ENCODE assay signal across 8 cellular contexts in the genomic region with DNA sequence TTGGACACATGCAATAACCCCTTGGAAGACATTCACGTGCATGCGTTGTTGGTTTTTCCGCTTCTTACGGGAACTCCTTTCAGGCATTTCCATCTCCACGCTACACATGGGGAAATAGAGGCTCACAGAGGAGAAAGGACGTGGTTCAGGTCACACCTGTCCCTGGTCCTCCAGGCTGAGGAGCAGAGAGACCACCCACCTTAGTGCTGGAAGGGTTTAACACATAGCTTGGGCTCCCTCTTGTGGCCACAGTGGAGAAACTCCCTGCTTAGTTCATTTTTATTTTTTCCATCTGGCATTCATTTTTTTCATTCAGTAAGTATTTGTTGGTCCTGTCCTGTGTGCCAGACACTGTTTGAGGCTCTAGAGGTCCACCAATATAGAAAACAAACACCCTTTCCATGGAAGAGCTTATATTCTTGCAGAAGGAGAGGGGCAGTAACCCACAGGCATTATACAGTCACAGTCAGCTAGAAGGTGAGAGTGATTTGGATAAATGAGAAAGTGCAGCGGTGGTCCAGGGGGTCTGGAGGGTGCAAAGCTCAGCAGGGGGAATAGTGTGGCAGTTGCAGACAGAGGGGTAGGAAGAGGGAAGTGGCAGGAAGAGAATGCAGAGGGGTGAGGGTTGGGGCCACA. TPM values are rescaled to one million over a fixed set of nuclear protein-coding genes. Genes with fewer than 3 reads are reported as not detected.
A peak's percentile ranks its signal among the peaks of the same experiment; 100 is the strongest.
DNase-seq lines count a peak whose midpoint lies in the region; ATAC-seq and TF ChIP-seq lines count a peak whose summit lies in the region.

No MANE protein-coding gene starts in this region.

- no peak overlapping the region for H3K9ac ChIP-seq in NT2/D1 (ENCODE audit: insufficient read length, low read depth)
- no peak overlapping the region for H3K9ac ChIP-seq in fibroblast of lung (ENCODE audit: insufficient read depth, low read length)

- TF ChIP-seq CTCF in fibroblast of lung (conservative IDR thresholded peaks at IDR 0.05 in 1 of 2, IDR thresholded peaks at IDR 0.05 in 1 of 2; ENCODE audit: low read depth in 1 of 2, low read length in 2 of 2) (peak; percentile 69 to 82), neutrophil (IDR thresholded peaks at IDR 0.05) (peak; percentile 80)

- peak; percentile 78 for DNase-seq in Ammon's horn (ENCODE audit: low spot score)
- DNase-seq in H7, result peak; percentile 82
- DNase-seq in NT2/D1 (ENCODE audit: low read depth, low spot score), result peak; percentile 63
- peak; percentile 34 for DNase-seq in activated T-cell treated with anti-CD3 and anti-CD28 coated beads for 48 hours (ENCODE audit: low read depth)
- peak; percentile 50 to 63 for DNase-seq in fibroblast of lung (ENCODE audit: low read depth in 2 of 2)
- peak; percentile 46 for DNase-seq in ureter (ENCODE audit: low spot score)

- ATAC-seq in HG03460 (IDR thresholded peaks at IDR 0.05; ENCODE audit: unreplicated experiment), result no peak

- H3K27ac ChIP-seq in fibroblast of lung (ENCODE audit: insufficient read depth, low read length), result no peak overlapping the region
- H3K27ac ChIP-seq in neutrophil, result no peak overlapping the region

- H3K4me1 ChIP-seq in NT2/D1 (ENCODE audit: insufficient read depth, insufficient read length) (peaks cover 2% of the 10 kb centered on the region), fibroblast of lung (ENCODE audit: control insufficient read depth, extremely low read depth, insufficient read depth, low read length) (no peaks in the 10 kb centered on the region), neutrophil (ENCODE audit: control insufficient read depth in 1 of 2, insufficient read depth in 1 of 2, low read depth in 1 of 2, low read length in 1 of 2) (peaks cover 42 to 43% of the 10 kb centered on the region in 2 experiments)

- H4K20me1 ChIP-seq in fibroblast of lung (ENCODE audit: control insufficient read depth, extremely low read depth, insufficient read depth, low read length), result no peaks in the 10 kb centered on the region

- no peaks in the 10 kb centered on the region for H3K79me2 ChIP-seq in fibroblast of lung (ENCODE audit: control insufficient read depth, insufficient read depth, low read length)

- no peaks in the 10 kb centered on the region for H3K9me3 ChIP-seq in NT2/D1 (ENCODE audit: insufficient read depth, low read length)
- H3K9me3 ChIP-seq in fibroblast of lung (ENCODE audit: control insufficient read depth, insufficient read depth, low read depth, low read length), result no peaks in the 10 kb centered on the region
- H3K9me3 ChIP-seq in neutrophil, result no peaks in the 10 kb centered on the region

- no peak overlapping the region for H2AFZ ChIP-seq in fibroblast of lung (ENCODE audit: low read length)

- H3K27me3 ChIP-seq in H7 (ENCODE audit: control insufficient read depth, insufficient read depth, low read length), result peaks cover 7% of the 10 kb centered on the region
- peaks cover 15% of the 10 kb centered on the region for H3K27me3 ChIP-seq in NT2/D1 (ENCODE audit: insufficient read depth, insufficient read length)
- no peaks in the 10 kb centered on the region for H3K27me3 ChIP-seq in fibroblast of lung (ENCODE audit: control insufficient read depth, insufficient read depth, low read length)
- H3K27me3 ChIP-seq in neutrophil, result peaks cover 6% of the 10 kb centered on the region

- H3K4me2 ChIP-seq in fibroblast of lung (ENCODE audit: extremely low read depth, insufficient read depth, low read length), result no peak overlapping the region

- H3K4me3 ChIP-seq in H7 (ENCODE audit: insufficient read depth, low read depth, low read length), result no peak overlapping the region
- H3K4me3 ChIP-seq in NT2/D1 (ENCODE audit: insufficient read length, low read depth), result no peak overlapping the region
- H3K4me3 ChIP-seq in fibroblast of lung (replicated peaks in 1 of 4; ENCODE audit: control extremely low read depth in 1 of 4, insufficient read depth in 1 of 4, low read depth in 3 of 4, low read length in 4 of 4), result no peak overlapping the region
- no peak overlapping the region for H3K4me3 ChIP-seq in neutrophil (ENCODE audit: low read depth in 1 of 2, low read length in 1 of 2)

- H3K36me3 ChIP-seq in H7 (replicated peaks; ENCODE audit: control insufficient read depth, insufficient read depth, low read length) (no peaks in the 10 kb centered on the region), NT2/D1 (ENCODE audit: insufficient read depth, insufficient read length, low read length) (no peaks in the 10 kb centered on the region), fibroblast of lung (ENCODE audit: control insufficient read depth, insufficient read depth, low read length) (no peaks in the 10 kb centered on the region), neutrophil (no peaks in the 10 kb centered on the region)

RNA-seq across cellular contexts. Expression of gene TTYH1, which starts 24.2 kb away (rescaled TPM):
- total RNA-seq in H7 (2014; rRNA removed; shearing (Covaris generic)), result 13.4 and 17.7 TPM in 2 replicates
- total RNA-seq in fibroblast of lung, result not detected in 2 replicates
- not detected in 2 replicates for polyA plus RNA-seq in fibroblast of lung
- polyA plus RNA-seq in fibroblast of lung (2012), result 0.12 TPM in 1 of 2 replicates, not detected in the other
- polyA minus RNA-seq in fibroblast of lung (ENCODE audit: low replicate concordance), result not detected in 2 replicates
- 2.7 TPM for total RNA-seq in ureter

RNA-seq across cellular contexts. Expression of gene LAIR1, which starts 26.3 kb away (rescaled TPM):
- 0.07 and 0.33 TPM in 2 replicates for total RNA-seq in H7 (2014; rRNA removed; shearing (Covaris generic))
- total RNA-seq in fibroblast of lung (not detected in 2 replicates), ureter (16.1 TPM)
- not detected in 2 replicates for polyA plus RNA-seq in fibroblast of lung
- not detected in 2 replicates for polyA plus RNA-seq in fibroblast of lung (2012)
- not detected in 2 replicates for polyA minus RNA-seq in fibroblast of lung (ENCODE audit: low replicate concordance)

RNA-seq across cellular contexts. Expression of gene LILRA4, which starts 52.1 kb away (rescaled TPM):
- not detected in 2 replicates for total RNA-seq in H7 (2014; rRNA removed; shearing (Covaris generic))
- total RNA-seq in fibroblast of lung (not detected in 2 replicates), ureter (0.44 TPM)
- not detected in 2 replicates for polyA plus RNA-seq in fibroblast of lung
- not detected in 2 replicates for polyA plus RNA-seq in fibroblast of lung (2012)
- not detected in 2 replicates for polyA minus RNA-seq in fibroblast of lung (ENCODE audit: low replicate concordance)

RNA-seq across cellular contexts. Expression of gene LENG8, which starts 57.9 kb away (rescaled TPM):
- total RNA-seq in H7 (2014; rRNA removed; shearing (Covaris generic)), result 25.3 and 30.7 TPM in 2 replicates
- total RNA-seq in fibroblast of lung (20.8 and 32.4 TPM in 2 replicates), ureter (269 TPM)
- 11.0 and 12.7 TPM in 2 replicates for polyA plus RNA-seq in fibroblast of lung
- 25.3 and 31.6 TPM in 2 replicates for polyA plus RNA-seq in fibroblast of lung (2012)
- polyA minus RNA-seq in fibroblast of lung (ENCODE audit: low replicate concordance), result 33.7 and 47.3 TPM in 2 replicates

Comparison
In these comparisons a context has a peak if more than half of its experiments do, and no peak if none do; other contexts are left out.
1. RNA of gene LAIR1, which starts 26.3 kb away (total RNA-seq): 16.1 TPM in ureter (single experiment); 0.07 to 0.33 TPM in H7 and not detected in fibroblast of lung; every median in the first group is over 10 times any median in the second.
2. Peak in every context shown above with its lines, with median percentiles within 50 percentile points of each other: DNase-seq.